Comparison of ENCODE assay signal across 8 cellular contexts in genomic region chr15:90031231-90031791, GRCh38. TPM values are rescaled to one million over a fixed set of nuclear protein-coding genes. Genes with fewer than 3 reads are reported as not detected.
A peak's percentile ranks its signal among the peaks of the same experiment; 100 is the strongest.
DNase-seq lines count a peak whose midpoint lies in the region; ATAC-seq and TF ChIP-seq lines count a peak whose summit lies in the region.

No MANE protein-coding gene starts in this region.

- no peak overlapping the region for H3K4me3 ChIP-seq in CD4-positive, alpha-beta memory T cell (ENCODE audit: low read length in 2 of 2)
- no peak overlapping the region for H3K4me3 ChIP-seq in PC-9

- peaks cover 31% of the 10 kb centered on the region for H3K79me2 ChIP-seq in PC-9 (ENCODE audit: low read depth)

- peaks cover 33 to 59% (median 48%) of the 10 kb centered on the region in 4 donors for H3K4me1 Mint-ChIP-seq in CD4-positive, alpha-beta memory T cell

- no peaks in the 10 kb centered on the region for H3K9me3 ChIP-seq in CD4-positive, alpha-beta memory T cell (ENCODE audit: control insufficient read depth in 1 of 2, low read length in 2 of 2)
- H3K9me3 ChIP-seq in PC-9 (ENCODE audit: insufficient read depth, low read depth): no peaks in the 10 kb centered on the region

- peaks cover 52% of the 10 kb centered on the region for H3K4me1 ChIP-seq in CD4-positive, alpha-beta memory T cell (ENCODE audit: insufficient read depth, low read length)
- H3K4me1 ChIP-seq in PC-9 (replicated peaks; ENCODE audit: insufficient read depth): peaks cover 37% of the 10 kb centered on the region

- intact Hi-C loops in CD4-positive, alpha-beta memory T cell (cut with micrococcal nuclease): no loop called here
- intact Hi-C loops in left ventricle myocardium superior (cut with micrococcal nuclease): no loop called here
- intact Hi-C loops in PC-9 (cut with micrococcal nuclease; ENCODE audit: unreplicated experiment): no loop called here

- H3K27ac ChIP-seq in CD4-positive, alpha-beta memory T cell (ENCODE audit: low read depth, low read length): no peak overlapping the region
- H3K27ac ChIP-seq in PC-9: no peak overlapping the region

- H3K27ac Mint-ChIP-seq in CD4-positive, alpha-beta memory T cell: peak overlapping the region; percentile 61 to 85 (median 76)

- peak in 3 of 5 donors; percentile 16 to 32 (median 25) for DNase-seq in CD4-positive, alpha-beta memory T cell
- DNase-seq in SKM-1 treated with dmso at 0.1 percent for 144 hours (lab: John Stamatoyannopoulos, UW; ENCODE audit: unreplicated experiment): peak; percentile 96
- DNase-seq in left ventricle myocardium superior: no peak
- no peak for DNase-seq in PC-9
- DNase-seq in stimulated activated CD4-positive, alpha-beta T cell treated with anti-CD3 and anti-CD28 coated beads, Interleukin-4, amount 100 ng/mL, for 1 hour: no peak
- DNase-seq in erythroblast (lab: John Stamatoyannopoulos, UW): no peak

- no peak for TF ChIP-seq POLR2A in erythroblast (IDR thresholded peaks at IDR 0.05; ENCODE audit: low read length)

- ATAC-seq in GM19043 (IDR thresholded peaks at IDR 0.05; ENCODE audit: low read depth, unreplicated experiment) (peak; percentile 93), HG03103 (IDR thresholded peaks at IDR 0.05; ENCODE audit: low read depth, unreplicated experiment) (peak; percentile 83), left ventricle myocardium superior (peak; percentile 51)

- POLR2A ChIA-PET in CD4-positive, alpha-beta memory T cell (lab: Charles Lee; ENCODE audit: partially characterized antibody): interaction anchor here (1.3 to 4.4 kb wide), 4 partner anchors 18 to 141 kb away, joined by 4 to 19 read pairs (median 6); partner anchors contain the start of gene AP3S2
- POLR2A ChIA-PET in PC-9 (lab: Charles Lee; ENCODE audit: unreplicated experiment): no interaction called here

- no TSS peak for BruUV-seq in PC-9 (replicated peaks; lab: Mats Ljungman, UMichigan)

- CTCF ChIA-PET in CD4-positive, alpha-beta memory T cell (lab: Charles Lee; ENCODE audit: partially characterized antibody): interaction anchor here (1.0 to 4.0 kb wide), 4 partner anchors 12 to 156 kb away, joined by 3 to 19 read pairs (median 7); no protein-coding TSS in a partner anchor
- CTCF ChIA-PET in PC-9 (lab: Charles Lee): interaction anchor here (0.5 kb wide), 1 partner anchor 189 kb away, joined by 4 read pairs; no protein-coding TSS in a partner anchor

- H3K27me3 Mint-ChIP-seq in CD4-positive, alpha-beta memory T cell: no peaks in the 10 kb centered on the region

- peaks cover 35% of the 10 kb centered on the region for H3F3A ChIP-seq in PC-9 (ENCODE audit: insufficient read depth, low read depth)

- H3K36me3 Mint-ChIP-seq in CD4-positive, alpha-beta memory T cell: peaks cover 0 to 5% of the 10 kb centered on the region in 2 donors

- TF ChIP-seq CTCF in PC-9 (conservative IDR thresholded peaks at IDR 0.05): no peak

- no peak overlapping the region for H3K4me2 ChIP-seq in PC-9

- no peaks in the 10 kb centered on the region for H3K27me3 ChIP-seq in CD4-positive, alpha-beta memory T cell (ENCODE audit: insufficient read depth, low read length)
- H3K27me3 ChIP-seq in PC-9 (ENCODE audit: insufficient read depth, low read depth): no peaks in the 10 kb centered on the region

- no peaks in the 10 kb centered on the region for H4K20me1 ChIP-seq in PC-9 (ENCODE audit: insufficient read depth)

- H3K4me3 Mint-ChIP-seq in CD4-positive, alpha-beta memory T cell: peak overlapping the region in 7 of 8 donors; percentile 39 to 80 (median 63)

- no peaks in the 10 kb centered on the region for H3K9me2 ChIP-seq in PC-9 (ENCODE audit: insufficient read depth)

- no peak overlapping the region for H2AFZ ChIP-seq in PC-9

- peaks cover 0 to 7% (median under 1%) of the 10 kb centered on the region in 8 donors for H3K9me3 Mint-ChIP-seq in CD4-positive, alpha-beta memory T cell

- H3K36me3 ChIP-seq in CD4-positive, alpha-beta memory T cell (ENCODE audit: insufficient read depth, low read length): no peaks in the 10 kb centered on the region
- H3K36me3 ChIP-seq in PC-9 (ENCODE audit: low read depth): no peaks in the 10 kb centered on the region

RNA-seq across cellular contexts. Expression of gene ZNF710, which starts 30.2 kb away (rescaled TPM):
- 10 to 100 TPM; 19.2 to 19.7 TPM for total RNA-seq in CD4-positive, alpha-beta memory T cell
- polyA plus RNA-seq in CD4-positive, alpha-beta memory T cell: 1 to 10 TPM in 1 of 2 donors, under 1 TPM in 1; 0.10 to 2.7 TPM
- 6.1 TPM for total RNA-seq in left ventricle myocardium superior
- total RNA-seq in PC-9 (2021): 23.4 and 25.2 TPM in 2 replicates

Comparison
In these comparisons a context has a peak if more than half of its experiments do, and no peak if none do; other contexts are left out.
1. DNase-seq: peak in CD4-positive, alpha-beta memory T cell (3 of 5) and SKM-1 treated with dmso at 0.1 percent for 144 hours (single experiment); none in left ventricle myocardium superior (single experiment), PC-9 (0 of 2), stimulated activated CD4-positive, alpha-beta T cell treated with anti-CD3 and anti-CD28 coated beads, Interleukin-4, amount 100 ng/mL, for 1 hour (single experiment) and erythroblast (0 of 2).
2. Peak in every context shown above with its lines, with median percentiles within 50 percentile points of each other: ATAC-seq.